ENCODE assay signal across 1 cellular context in genomic region chr15:93052090-93052892, GRCh38.
TF ChIP-seq lines count a peak whose summit lies in the region.

No MANE protein-coding gene starts in this region.

TF ChIP-seq in GM12878, 131 proteins besides CTCF, POLR2A, EP300 and RAD21:
- TF ChIP-seq REST (IDR thresholded peaks at IDR 0.05; ENCODE audit: low read depth, low read length) (no peak), TARDBP (IDR thresholded peaks at IDR 0.05; ENCODE audit: borderline replicate concordance) (no peak)
